ENCODE assay signal across 17 cellular contexts in genomic region chr2:102335871-102336366, GRCh38. TPM values are rescaled to one million over a fixed set of nuclear protein-coding genes. Genes with fewer than 3 reads are reported as not detected.
DNase-seq lines count a peak whose midpoint lies in the region; ATAC-seq, FAIRE-seq and TF ChIP-seq lines count a peak whose summit lies in the region.
"Had no signal": no experiment of that assay in that cellular context is flagged by ENCODE, and none has a peak within 500 bp of the region (broad histone marks: within the 10 kb centered on the region; RNA-seq: fewer than 3 reads in every experiment).

No MANE protein-coding gene starts in this region.

- no peaks in the 10 kb centered on the region for H3K79me2 ChIP-seq in astrocyte (ENCODE audit: insufficient read depth, low read length)
- H3K79me2 ChIP-seq in mesendoderm (ENCODE audit: control insufficient read depth, insufficient read depth, low read length): no peaks in the 10 kb centered on the region

- H3K4me2 ChIP-seq in astrocyte (ENCODE audit: low read length): peak overlapping the region; percentile 65
- no peak overlapping the region for H3K4me2 ChIP-seq in mesendoderm (ENCODE audit: low read length)

- H2AK5ac ChIP-seq in mesendoderm (ENCODE audit: low read length): no peak overlapping the region

- no peaks in the 10 kb centered on the region for H3K9me3 ChIP-seq in astrocyte (ENCODE audit: insufficient read depth, low read depth, low read length)
- H3K9me3 ChIP-seq: Caco-2, colonic mucosa had no signal

- H3K56ac ChIP-seq in mesendoderm (ENCODE audit: low read length): no peak overlapping the region

- no peaks in the 10 kb centered on the region for H4K20me1 ChIP-seq in astrocyte (ENCODE audit: insufficient read depth, low read length)

- H3K4me3 Mint-ChIP-seq in astrocyte (ENCODE audit: unreplicated experiment): no peak overlapping the region
- no peak overlapping the region for H3K4me3 Mint-ChIP-seq in activated CD8-positive, alpha-beta T cell treated with anti-CD3 and anti-CD28 coated beads for 36 hours
- H3K4me3 Mint-ChIP-seq: T-helper 17 cell had no signal

- CTCF ChIA-PET in activated CD8-positive, alpha-beta T cell treated with anti-CD3 and anti-CD28 coated beads for 36 hours (lab: Charles Lee): interaction anchor here (0.9 to 2.6 kb wide), 2 partner anchors 34 to 95 kb away, joined by 4 to 9 read pairs; no protein-coding TSS in a partner anchor

- ATAC-seq in left cardiac atrium: peak; percentile 19 to 76
- no peak for ATAC-seq in HG03095 (IDR thresholded peaks at IDR 0.05; ENCODE audit: unreplicated experiment)
- ATAC-seq in activated CD8-positive, alpha-beta T cell treated with anti-CD3 and anti-CD28 coated beads for 36 hours: no peak
- ATAC-seq: T-helper 17 cell had no signal

- no peak overlapping the region for H4K8ac ChIP-seq in mesendoderm (ENCODE audit: low read depth, low read length)

- H4K5ac ChIP-seq in mesendoderm (ENCODE audit: low read length): no peak overlapping the region

- no peaks in the 10 kb centered on the region for H3K4me1 Mint-ChIP-seq in astrocyte (ENCODE audit: low read depth, unreplicated experiment)
- peaks cover 8% of the 10 kb centered on the region for H3K4me1 Mint-ChIP-seq in activated CD8-positive, alpha-beta T cell treated with anti-CD3 and anti-CD28 coated beads for 36 hours (ENCODE audit: low read depth)
- H3K4me1 Mint-ChIP-seq: T-helper 17 cell had no signal

- H3K27me3 Mint-ChIP-seq in astrocyte (ENCODE audit: low read depth, unreplicated experiment): no peaks in the 10 kb centered on the region
- H3K27me3 Mint-ChIP-seq in activated CD8-positive, alpha-beta T cell treated with anti-CD3 and anti-CD28 coated beads for 36 hours: no peaks in the 10 kb centered on the region

- no peak overlapping the region for H2BK5ac ChIP-seq in mesendoderm (ENCODE audit: low read length)

- no CpG with 5 or more reads among the region's 8 CpGs for WGBS in mesendoderm (ENCODE audit: extremely low coverage, insufficient coverage, low lambda C conversion rate)

- no peak overlapping the region for H3K4ac ChIP-seq in mesendoderm (ENCODE audit: low read depth, low read length)

- H3K36me3 ChIP-seq in astrocyte (ENCODE audit: insufficient read depth, low read length) (no peaks in the 10 kb centered on the region), mesendoderm (ENCODE audit: control insufficient read depth, insufficient read depth, low read length) (no peaks in the 10 kb centered on the region)
- H3K36me3 ChIP-seq: colonic mucosa had no signal

- peak; percentile 53 for DNase-seq in KBM-7
- no peak for DNase-seq in astrocyte (ENCODE audit: low read depth)
- DNase-seq in left cardiac atrium: peak; percentile 60
- peak; percentile 69 for DNase-seq in mesendoderm
- no peak for DNase-seq in NCI-H748 treated with DMSO at 0.1 percent for 48 hours (lab: John Stamatoyannopoulos, UW)
- no peak for DNase-seq in SIG-M5 treated with dmso at 0.1 percent for 504 hours (lab: John Stamatoyannopoulos, UW; ENCODE audit: unreplicated experiment)
- no peak for DNase-seq in activated CD8-positive, alpha-beta T cell treated with anti-CD3 and anti-CD28 coated beads for 36 hours
- DNase-seq: anterior cingulate cortex; Caco-2; colonic mucosa; NCI-H1417 treated with DMSO at 0.1 percent for 48 hours; nucleus accumbens; stimulated activated CD4-positive, alpha-beta T cell treated with anti-CD3 and anti-CD28 coated beads, Interleukin-2, amount 100 ng/mL, for 24 hours; T-helper 17 cell had no signal

- in situ Hi-C loops in KBM-7 (cut with MboI; ENCODE audit: low pct_unique_long_range_greater_than_20kb, low sequenced_read_pairs): no loop called here

- H3K23ac ChIP-seq in mesendoderm (ENCODE audit: low read length): no peak overlapping the region

- no peak overlapping the region for H2BK15ac ChIP-seq in mesendoderm (replicated peaks; ENCODE audit: low read depth)

- no peak overlapping the region for H3K9ac ChIP-seq in astrocyte (ENCODE audit: low read length)
- H3K9ac ChIP-seq in mesendoderm (ENCODE audit: low read length): no peak overlapping the region

- H3K18ac ChIP-seq in mesendoderm (ENCODE audit: low read length): no peak overlapping the region

- H2BK120ac ChIP-seq in mesendoderm (ENCODE audit: low read depth, low read length): no peak overlapping the region

- H3K4me3 ChIP-seq in astrocyte (ENCODE audit: insufficient read depth, low read depth, low read length): no peak overlapping the region
- no peak overlapping the region for H3K4me3 ChIP-seq in mesendoderm (ENCODE audit: low read length)
- H3K4me3 ChIP-seq: colonic mucosa had no signal

- peaks cover 3% of the 10 kb centered on the region for H3K9me3 Mint-ChIP-seq in astrocyte (ENCODE audit: unreplicated experiment)
- H3K9me3 Mint-ChIP-seq in activated CD8-positive, alpha-beta T cell treated with anti-CD3 and anti-CD28 coated beads for 36 hours: no peaks in the 10 kb centered on the region

- no peak for TF ChIP-seq CTCF in astrocyte (IDR thresholded peaks at IDR 0.05; ENCODE audit: insufficient read depth, low read depth, low read length)
- no peak for TF ChIP-seq CTCF in activated CD8-positive, alpha-beta T cell treated with anti-CD3 and anti-CD28 coated beads for 36 hours (IDR thresholded peaks at IDR 0.05)

- no peak overlapping the region for H2AFZ ChIP-seq in astrocyte (ENCODE audit: low read depth, low read length)

- H3K27me3 ChIP-seq in astrocyte (ENCODE audit: insufficient read depth, low read length) (no peaks in the 10 kb centered on the region), mesendoderm (ENCODE audit: insufficient read depth, low read length, poor library complexity) (no peaks in the 10 kb centered on the region)
- H3K27me3 ChIP-seq: colonic mucosa had no signal

- H3K79me1 ChIP-seq in mesendoderm (ENCODE audit: low read length): no peaks in the 10 kb centered on the region

- no peaks in the 10 kb centered on the region for H3K36me3 Mint-ChIP-seq in astrocyte (ENCODE audit: low read depth, unreplicated experiment)
- no peaks in the 10 kb centered on the region for H3K36me3 Mint-ChIP-seq in activated CD8-positive, alpha-beta T cell treated with anti-CD3 and anti-CD28 coated beads for 36 hours (ENCODE audit: low read depth)

- intact Hi-C loops in left cardiac atrium (cut with DNase I): no loop called here
- intact Hi-C loops in activated CD8-positive, alpha-beta T cell treated with anti-CD3 and anti-CD28 coated beads for 36 hours (cut with micrococcal nuclease): no loop called here

- POLR2A ChIA-PET in activated CD8-positive, alpha-beta T cell treated with anti-CD3 and anti-CD28 coated beads for 36 hours (lab: Charles Lee): no interaction called here

- H3K27ac Mint-ChIP-seq in astrocyte (ENCODE audit: unreplicated experiment): no peak overlapping the region
- H3K27ac Mint-ChIP-seq in activated CD8-positive, alpha-beta T cell treated with anti-CD3 and anti-CD28 coated beads for 36 hours: no peak overlapping the region
- H3K27ac Mint-ChIP-seq: T-helper 17 cell had no signal

- H3K27ac ChIP-seq in astrocyte (ENCODE audit: low read depth, low read length) (no peak overlapping the region), mesendoderm (ENCODE audit: low read depth, low read length) (no peak overlapping the region)
- H3K27ac ChIP-seq: colonic mucosa had no signal

- peaks cover 10% of the 10 kb centered on the region for H3K4me1 ChIP-seq in astrocyte (ENCODE audit: insufficient read depth, low read length)
- H3K4me1 ChIP-seq in mesendoderm (ENCODE audit: control insufficient read depth, low read depth, low read length): no peaks in the 10 kb centered on the region
- H3K4me1 ChIP-seq: Caco-2, colonic mucosa had no signal

- FAIRE-seq in astrocyte (lab: Jason Lieb, UNC): no peak
- FAIRE-seq: islet of Langerhans had no signal

RNA-seq across cellular contexts. Expression of gene IL18R1, which starts 19.7 kb away (rescaled TPM):
- 2.4 and 4.4 TPM in 2 replicates for total RNA-seq in astrocyte
- 1 to 10 TPM; 1.2 to 5.5 TPM for total RNA-seq in left cardiac atrium
- polyA plus RNA-seq in mesendoderm (2013, experiment 1 of 2): 0.22 TPM
- 0.17 TPM for polyA plus RNA-seq in mesendoderm (2013, experiment 2 of 2)
- 10 to 100 TPM; 15.0 to 15.8 TPM for total RNA-seq in activated CD8-positive, alpha-beta T cell treated with anti-CD3 and anti-CD28 coated beads for 36 hours
- total RNA-seq: Caco-2, HT-29 had no signal

RNA-seq across cellular contexts. Expression of gene IL1RL1, which starts 24.6 kb away (rescaled TPM):
- total RNA-seq in astrocyte (0.27 TPM in 1 of 2 replicates, not detected in the other), left cardiac atrium (10 to 100 TPM in 1 of 2 donors, 1 to 10 TPM in 1; 1.8 to 54.0 TPM)
- polyA plus RNA-seq in mesendoderm (2013, experiment 1 of 2): 0.06 TPM
- 0.03 TPM for polyA plus RNA-seq in mesendoderm (2013, experiment 2 of 2)
- under 1 TPM; 0.09 to 0.20 TPM for total RNA-seq in activated CD8-positive, alpha-beta T cell treated with anti-CD3 and anti-CD28 coated beads for 36 hours
- total RNA-seq: Caco-2, HT-29 had no signal

Comparison
In these comparisons a context has a peak if more than half of its experiments do, and no peak if none do; other contexts are left out.
1. DNase-seq: peak in KBM-7 (single experiment), left cardiac atrium (single experiment) and mesendoderm (single experiment); none in astrocyte (single experiment), NCI-H748 treated with DMSO at 0.1 percent for 48 hours (single experiment), SIG-M5 treated with dmso at 0.1 percent for 504 hours (single experiment) and activated CD8-positive, alpha-beta T cell treated with anti-CD3 and anti-CD28 coated beads for 36 hours (single experiment).
2. ATAC-seq: peak in left cardiac atrium (2 of 2); none in HG03095 (single experiment) and activated CD8-positive, alpha-beta T cell treated with anti-CD3 and anti-CD28 coated beads for 36 hours (single experiment).